ENCODE assay signal across 9 cellular contexts in genomic region chr19:43675269-43675879, GRCh38. TPM values are rescaled to one million over a fixed set of nuclear protein-coding genes. Genes with fewer than 3 reads are reported as not detected.
A peak's percentile ranks its signal among the peaks of the same experiment; 100 is the strongest.
DNase-seq lines count a peak whose midpoint lies in the region; ATAC-seq and TF ChIP-seq lines count a peak whose summit lies in the region.
"Had no signal": no experiment of that assay in that cellular context is flagged by ENCODE, and none has a peak within 500 bp of the region (broad histone marks: within the 10 kb centered on the region; RNA-seq: fewer than 3 reads in every experiment).

No MANE protein-coding gene starts in this region.

- CTCF ChIA-PET in activated CD4-positive, alpha-beta T cell treated with anti-CD3 and anti-CD28 coated beads for 36 hours (lab: Charles Lee), result no interaction called here

- POLR2A ChIA-PET in activated CD4-positive, alpha-beta T cell treated with anti-CD3 and anti-CD28 coated beads for 36 hours (lab: Charles Lee), result no interaction called here

- no peaks in the 10 kb centered on the region for H3K79me2 ChIP-seq in OCI-LY3 (ENCODE audit: low read length)

- intact Hi-C loops in activated CD4-positive, alpha-beta T cell treated with anti-CD3 and anti-CD28 coated beads for 36 hours (cut with DNase I, micrococcal nuclease), result loop anchor here in 1 of 2 experiments (1.0 kb wide), 1 partner anchor 26 kb away; no protein-coding TSS in a partner anchor

- H3K4me1 Mint-ChIP-seq in activated CD4-positive, alpha-beta T cell treated with anti-CD3 and anti-CD28 coated beads for 36 hours, result peaks cover 16% of the 10 kb centered on the region
- peaks cover 15% of the 10 kb centered on the region for H3K4me1 Mint-ChIP-seq in stimulated activated naive CD8-positive, alpha-beta T cell treated with anti-CD3 and anti-CD28 coated beads, Interleukin-15, amount 100 ng/mL, for 72 hours

- peak overlapping the region; percentile 86 for H3K27ac Mint-ChIP-seq in activated CD4-positive, alpha-beta T cell treated with anti-CD3 and anti-CD28 coated beads for 36 hours
- H3K27ac Mint-ChIP-seq in stimulated activated naive CD8-positive, alpha-beta T cell treated with anti-CD3 and anti-CD28 coated beads, Interleukin-15, amount 100 ng/mL, for 72 hours, result peak overlapping the region; percentile 62 to 66

- H3K9ac ChIP-seq in OCI-LY3 (ENCODE audit: low read length), result peak overlapping the region; percentile 55

- H3K9me3 ChIP-seq in OCI-LY3 (ENCODE audit: insufficient read depth, low read length), result no peaks in the 10 kb centered on the region

- H3K36me3 Mint-ChIP-seq in activated CD4-positive, alpha-beta T cell treated with anti-CD3 and anti-CD28 coated beads for 36 hours (ENCODE audit: low read depth), result no peaks in the 10 kb centered on the region

- H3K27me3 Mint-ChIP-seq in activated CD4-positive, alpha-beta T cell treated with anti-CD3 and anti-CD28 coated beads for 36 hours, result no peaks in the 10 kb centered on the region
- H3K27me3 Mint-ChIP-seq in stimulated activated naive CD8-positive, alpha-beta T cell treated with anti-CD3 and anti-CD28 coated beads, Interleukin-15, amount 100 ng/mL, for 72 hours, result no peaks in the 10 kb centered on the region

- no peaks in the 10 kb centered on the region for H4K20me1 ChIP-seq in OCI-LY3 (ENCODE audit: insufficient read depth, low read length)

- H3K27ac ChIP-seq in OCI-LY3 (ENCODE audit: low read length), result peak overlapping the region; percentile 14; the same call in 1 of the 2 replicates

- peak; percentile 29 for DNase-seq in activated CD4-positive, alpha-beta T cell treated with anti-CD3 and anti-CD28 coated beads for 36 hours
- DNase-seq in activated CD4-positive, alpha-beta T cell treated with anti-CD3 and anti-CD28 coated beads, Interleukin-2, amount 50 U/mL, for 48 hours, result no peak
- DNase-seq in epithelial cell of proximal tubule (ENCODE audit: low read depth), result peak; percentile 31
- DNase-seq in stimulated activated naive CD8-positive, alpha-beta T cell treated with anti-CD3 and anti-CD28 coated beads, Interleukin-15, amount 100 ng/mL, for 72 hours, result no peak
- DNase-seq in medulla oblongata (ENCODE audit: extremely low spot score), result no peak
- no peak for DNase-seq in NCI-H1092 (lab: John Stamatoyannopoulos, UW)

- H3K9me3 Mint-ChIP-seq in activated CD4-positive, alpha-beta T cell treated with anti-CD3 and anti-CD28 coated beads for 36 hours (ENCODE audit: low read depth), result no peaks in the 10 kb centered on the region
- no peaks in the 10 kb centered on the region for H3K9me3 Mint-ChIP-seq in stimulated activated naive CD8-positive, alpha-beta T cell treated with anti-CD3 and anti-CD28 coated beads, Interleukin-15, amount 100 ng/mL, for 72 hours

- H3K4me2 ChIP-seq in OCI-LY3 (ENCODE audit: low read length), result peak overlapping the region; percentile 69

- peak overlapping the region; percentile 96 for H2AFZ ChIP-seq in OCI-LY3 (ENCODE audit: low read depth, low read length)

- H3K27me3 ChIP-seq in OCI-LY3 (ENCODE audit: low read depth, low read length), result peaks cover 4% of the 10 kb centered on the region; the same call in 1 of the 2 replicates

- H3K4me3 Mint-ChIP-seq in activated CD4-positive, alpha-beta T cell treated with anti-CD3 and anti-CD28 coated beads for 36 hours, result peak overlapping the region; percentile 16
- peak overlapping the region; percentile 45 to 54 for H3K4me3 Mint-ChIP-seq in stimulated activated naive CD8-positive, alpha-beta T cell treated with anti-CD3 and anti-CD28 coated beads, Interleukin-15, amount 100 ng/mL, for 72 hours

- TF ChIP-seq CTCF in OCI-LY3 (IDR thresholded peaks at IDR 0.05; ENCODE audit: low read depth, low read length), result no peak
- TF ChIP-seq CTCF in epithelial cell of proximal tubule (conservative IDR thresholded peaks at IDR 0.05; ENCODE audit: low read depth, low read length), result no peak

- peaks cover 27% of the 10 kb centered on the region for H3K4me1 ChIP-seq in OCI-LY3 (ENCODE audit: low read length)

- peak overlapping the region; percentile 43 for H3K4me3 ChIP-seq in OCI-LY3 (ENCODE audit: low read length)
- H3K4me3 ChIP-seq in epithelial cell of proximal tubule (ENCODE audit: low read depth, low read length), result no peak overlapping the region

- no peaks in the 10 kb centered on the region for H3K36me3 ChIP-seq in OCI-LY3 (replicated peaks; ENCODE audit: low read depth, low read length)

- ATAC-seq in activated CD4-positive, alpha-beta T cell treated with anti-CD3 and anti-CD28 coated beads for 36 hours, result peak; percentile 89
- ATAC-seq in stimulated activated naive CD8-positive, alpha-beta T cell treated with anti-CD3 and anti-CD28 coated beads, Interleukin-15, amount 100 ng/mL, for 72 hours, result peak; percentile 64
- ATAC-seq in GM21447 (IDR thresholded peaks at IDR 0.05; ENCODE audit: unreplicated experiment), result no peak

RNA-seq across cellular contexts. Expression of gene PLAUR, which starts 5.4 kb away (rescaled TPM):
- 10 to 100 TPM; 15.6 to 17.7 TPM for total RNA-seq in activated CD4-positive, alpha-beta T cell treated with anti-CD3 and anti-CD28 coated beads for 36 hours
- total RNA-seq in epithelial cell of proximal tubule, result 150 and 335 TPM in 2 replicates

RNA-seq across cellular contexts. Expression of gene CADM4, which starts 35.7 kb away (rescaled TPM):
- total RNA-seq in activated CD4-positive, alpha-beta T cell treated with anti-CD3 and anti-CD28 coated beads for 36 hours, result under 1 TPM; 0.53 to 0.61 TPM
- 7.7 and 16.4 TPM in 2 replicates for total RNA-seq in epithelial cell of proximal tubule

RNA-seq across cellular contexts. Expression of gene IRGC, which starts 40.5 kb away (rescaled TPM):
- total RNA-seq in activated CD4-positive, alpha-beta T cell treated with anti-CD3 and anti-CD28 coated beads for 36 hours, result not detected
- not detected in 2 replicates for total RNA-seq in epithelial cell of proximal tubule
- total RNA-seq: LHCN-M2 had no signal

RNA-seq across cellular contexts. Expression of gene ZNF428, which starts 55.9 kb away (rescaled TPM):
- 10 to 100 TPM in 1 of 2 experiments, 1 to 10 TPM in 1; 9.0 to 10.1 TPM for total RNA-seq in activated CD4-positive, alpha-beta T cell treated with anti-CD3 and anti-CD28 coated beads for 36 hours
- 36.7 and 60.7 TPM in 2 replicates for total RNA-seq in epithelial cell of proximal tubule

Comparison
In these comparisons a context has a peak if more than half of its experiments do, and no peak if none do; other contexts are left out.
1. DNase-seq: peak in activated CD4-positive, alpha-beta T cell treated with anti-CD3 and anti-CD28 coated beads for 36 hours (single experiment) and epithelial cell of proximal tubule (single experiment); none in activated CD4-positive, alpha-beta T cell treated with anti-CD3 and anti-CD28 coated beads, Interleukin-2, amount 50 U/mL, for 48 hours (0 of 2), stimulated activated naive CD8-positive, alpha-beta T cell treated with anti-CD3 and anti-CD28 coated beads, Interleukin-15, amount 100 ng/mL, for 72 hours (0 of 2), medulla oblongata (single experiment) and NCI-H1092 (single experiment).